26 cellular contexts compared by ENCODE assay signal in the genomic region with DNA sequence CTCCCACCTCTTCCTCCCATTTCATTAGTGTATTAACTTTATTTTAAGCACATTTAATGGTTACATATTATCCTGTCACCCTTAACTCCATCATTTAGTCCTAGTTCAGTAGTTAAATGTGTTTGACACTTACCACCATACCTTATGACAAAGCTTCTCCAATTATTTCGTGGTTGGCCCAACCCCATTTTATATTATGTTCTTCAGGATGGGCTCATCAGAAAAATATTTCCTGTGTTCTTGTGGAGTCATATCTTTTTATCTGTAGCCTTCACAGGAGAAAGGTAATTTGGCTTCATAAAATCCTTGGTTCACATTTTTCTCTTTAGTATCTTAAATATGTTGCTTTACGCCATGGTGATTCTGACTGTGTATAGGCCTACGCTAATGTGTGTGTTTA.
DNase-seq lines count a peak whose midpoint lies in the region; ATAC-seq and TF ChIP-seq lines count a peak whose summit lies in the region.
"Had no signal": no experiment of that assay in that cellular context is flagged by ENCODE, and none has a peak within 500 bp of the region (broad histone marks: within the 10 kb centered on the region; RNA-seq: fewer than 3 reads in every experiment).

No MANE protein-coding gene starts in this region.

- peak overlapping the region; percentile 53 for H2AFZ ChIP-seq in mammary epithelial cell (ENCODE audit: low read depth, low read length)

- peaks cover 8% of the 10 kb centered on the region for H3K4me1 Mint-ChIP-seq in MCF 10A (ENCODE audit: insufficient read depth, unreplicated experiment)
- H3K4me1 Mint-ChIP-seq: central memory CD8-positive, alpha-beta T cell; naive thymus-derived CD4-positive, alpha-beta T cell had no signal

- H3K4me1 ChIP-seq in mammary epithelial cell (ENCODE audit: insufficient read depth, low read length) (no peaks in the 10 kb centered on the region), RWPE2 (ENCODE audit: insufficient read depth, poor library complexity, severe bottlenecking) (peaks cover 13% of the 10 kb centered on the region)
- H3K4me1 ChIP-seq: left lung, upper lobe of right lung had no signal

- H3K27me3 Mint-ChIP-seq in MCF 10A (ENCODE audit: insufficient read depth, unreplicated experiment): no peaks in the 10 kb centered on the region
- H3K27me3 Mint-ChIP-seq: naive thymus-derived CD4-positive, alpha-beta T cell had no signal

- in situ Hi-C loops in mammary epithelial cell (cut with MboI; ENCODE audit: low sequenced_read_pairs in 2 of 2): no loop called here

- CTCF ChIA-PET in mammary epithelial cell (lab: Charles Lee; ENCODE audit: low non-redundant PET) (no interaction called here), MCF 10A (lab: Yijun Ruan, JAX) (interaction anchor here (0.7 kb wide), 1 partner anchor 19 kb away, joined by 3 read pairs; no protein-coding TSS in a partner anchor)

- 67% methylated on average over 3 of the region's 3 CpGs for whole genome bisulfite sequencing in mammary epithelial cell (ENCODE audit: low coverage, missing lambda C conversion rate)

- H3K9me3 ChIP-seq in mammary epithelial cell (replicated peaks; ENCODE audit: insufficient read depth, low read length) (peaks cover 12% of the 10 kb centered on the region), RWPE2 (ENCODE audit: severe bottlenecking) (peaks cover 10% of the 10 kb centered on the region)

- POLR2A ChIA-PET in MCF 10A (lab: Yijun Ruan, JAX): interaction anchor here (1.6 kb wide), 1 partner anchor 13 kb away, joined by 4 read pairs; no protein-coding TSS in a partner anchor

- ATAC-seq in RWPE2 (ENCODE audit: low read depth) (peak; percentile 69; the same call in 2 of the 3 replicates), GM18498 (IDR thresholded peaks at IDR 0.05; ENCODE audit: unreplicated experiment) (no peak)
- ATAC-seq: activated naive CD4-positive, alpha-beta T cell treated with anti-CD3 and anti-CD28 coated beads, Interleukin-2, amount 50 U/mL, for 72 hours; CD8-positive, alpha-beta T cell; left lung; naive thymus-derived CD4-positive, alpha-beta T cell; upper lobe of right lung; WTC11 had no signal

- H3K36me3 ChIP-seq in mammary epithelial cell (ENCODE audit: insufficient read depth, low read length): no peaks in the 10 kb centered on the region
- no peaks in the 10 kb centered on the region for H3K36me3 ChIP-seq in RWPE2 (ENCODE audit: low read depth)
- H3K36me3 ChIP-seq: left lung, upper lobe of right lung had no signal

- H3K9me3 Mint-ChIP-seq in MCF 10A (ENCODE audit: unreplicated experiment): peaks cover 28% of the 10 kb centered on the region

- no peak for TF ChIP-seq POLR2A in erythroblast (IDR thresholded peaks at IDR 0.05; ENCODE audit: low read length)

- no peak overlapping the region for H3K27ac Mint-ChIP-seq in MCF 10A (ENCODE audit: low read depth, unreplicated experiment)
- H3K27ac Mint-ChIP-seq: activated naive CD4-positive, alpha-beta T cell treated with anti-CD3 and anti-CD28 coated beads, Interleukin-2, amount 50 U/mL, for 72 hours; CD8-positive, alpha-beta T cell; naive thymus-derived CD4-positive, alpha-beta T cell; T-helper 2 cell treated with Interferon-gamma antibody and Interleukin-4, amounts not matched to agents 5 μg/mL and 100 μg/mL, for 36 hours; WTC11 had no signal

- dilution Hi-C loops in mammary epithelial cell (cut with HindIII; ENCODE audit: low sequenced_read_pairs): no loop called here

- no peak overlapping the region for H3K4me3 Mint-ChIP-seq in MCF 10A (ENCODE audit: unreplicated experiment)
- H3K4me3 Mint-ChIP-seq: CD8-positive, alpha-beta T cell; central memory CD8-positive, alpha-beta T cell; naive thymus-derived CD4-positive, alpha-beta T cell; T-helper 2 cell treated with Interferon-gamma antibody and Interleukin-4, amounts not matched to agents 5 μg/mL and 100 μg/mL, for 36 hours; WTC11 had no signal

- H3K27ac ChIP-seq in mammary epithelial cell (ENCODE audit: insufficient read depth, low read depth, low read length) (peak overlapping the region; percentile 49), RWPE2 (ENCODE audit: poor library complexity, severe bottlenecking) (peak overlapping the region; percentile 63), epithelial cell of prostate (peak overlapping the region; percentile 42)
- H3K27ac ChIP-seq: left lung, upper lobe of right lung had no signal

- BruUV-seq in mammary epithelial cell (replicated peaks; lab: Mats Ljungman, UMichigan): no TSS peak
- BruUV-seq in MCF 10A (replicated peaks; lab: Mats Ljungman, UMichigan): no TSS peak

- H3K9ac ChIP-seq in mammary epithelial cell (ENCODE audit: insufficient read depth, low read length): no peak overlapping the region

- no peaks in the 10 kb centered on the region for H3K27me3 ChIP-seq in mammary epithelial cell (ENCODE audit: insufficient read depth, low read length)
- no peaks in the 10 kb centered on the region for H3K27me3 ChIP-seq in RWPE2 (ENCODE audit: insufficient read depth, poor library complexity, severe bottlenecking)
- H3K27me3 ChIP-seq: left lung, upper lobe of right lung had no signal

- H4K20me1 ChIP-seq in mammary epithelial cell (ENCODE audit: insufficient read depth, low read length): no peaks in the 10 kb centered on the region

- no peak for TF ChIP-seq CTCF in mammary epithelial cell (conservative IDR thresholded peaks at IDR 0.05 in 1 of 2, IDR thresholded peaks at IDR 0.05 in 1 of 2; ENCODE audit: extremely low read depth in 1 of 2, insufficient read depth in 1 of 2, low read depth in 1 of 2, low read length in 2 of 2)
- TF ChIP-seq CTCF in MCF 10A (IDR thresholded peaks at IDR 0.05; ENCODE audit: unreplicated experiment): no peak
- TF ChIP-seq CTCF in RWPE2 (IDR thresholded peaks at IDR 0.05; ENCODE audit: poor library complexity, severe bottlenecking): no peak

- H3K4me2 ChIP-seq in mammary epithelial cell (ENCODE audit: insufficient read depth, low read depth, low read length): peak overlapping the region; percentile 36
- H3K4me2 ChIP-seq: smooth muscle cell had no signal

- H3K79me2 ChIP-seq in mammary epithelial cell (ENCODE audit: insufficient read depth, low read length): no peaks in the 10 kb centered on the region

- H3K4me3 ChIP-seq in mammary epithelial cell (replicated peaks in 1 of 3; ENCODE audit: insufficient read depth in 1 of 3, low read depth in 2 of 3, low read length in 3 of 3) (no peak overlapping the region), RWPE2 (ENCODE audit: severe bottlenecking) (no peak overlapping the region)
- H3K4me3 ChIP-seq: left lung, smooth muscle cell, upper lobe of right lung had no signal

- DNase-seq in mammary epithelial cell (peak; percentile 66), MCF 10A (ENCODE audit: unreplicated experiment) (no peak), RWPE2 (ENCODE audit: low spot score) (no peak), epithelial cell of prostate (ENCODE audit: low read depth, low spot score) (no peak), erythroblast (lab: John Stamatoyannopoulos, UW) (no peak), pons (ENCODE audit: low spot score) (no peak), NCI-H524 (lab: John Stamatoyannopoulos, UW) (no peak)
- DNase-seq: 8988T; AML-193; anterior cingulate cortex; CD8-positive, alpha-beta T cell; GF-D8; left lung; naive thymus-derived CD4-positive, alpha-beta T cell; NCI-H510A treated with DMSO at 0.1 percent for 48 hours; NK-92 treated with Interleukin-12 subunit alpha and Interleukin-12 subunit beta, amount 100 ng/mL, for 24 hours; occipital lobe; retina; stimulated activated CD4-positive, alpha-beta T cell treated with anti-CD3 and anti-CD28 coated beads, Interleukin-2, amount 100 ng/mL, for 24 hours; upper lobe of right lung had no signal

- no peaks in the 10 kb centered on the region for H3K36me3 Mint-ChIP-seq in MCF 10A (ENCODE audit: insufficient read depth, unreplicated experiment)
- H3K36me3 Mint-ChIP-seq: CD8-positive, alpha-beta T cell had no signal

- intact Hi-C loops in mammary epithelial cell (cut with micrococcal nuclease): no loop called here
- intact Hi-C loops in MCF 10A (cut with micrococcal nuclease): no loop called here
